9 cellular contexts compared by ENCODE assay signal in genomic region chr19:34224996-34225658, GRCh38. TPM values are rescaled to one million over a fixed set of nuclear protein-coding genes. Genes with fewer than 3 reads are reported as not detected.
A peak's percentile ranks its signal among the peaks of the same experiment; 100 is the strongest.
DNase-seq lines count a peak whose midpoint lies in the region; ATAC-seq, FAIRE-seq and TF ChIP-seq lines count a peak whose summit lies in the region.
"Had no signal": no experiment of that assay in that cellular context is flagged by ENCODE, and none has a peak within 500 bp of the region (broad histone marks: within the 10 kb centered on the region; RNA-seq: fewer than 3 reads in every experiment).

No MANE protein-coding gene starts in this region.

- ATAC-seq in GM18498 (IDR thresholded peaks at IDR 0.05; ENCODE audit: unreplicated experiment), result no peak

- H2AFZ ChIP-seq in ACC112 (ENCODE audit: low read length, unreplicated experiment), result no peak overlapping the region

- TF ChIP-seq POLR2A in H54 (IDR thresholded peaks at IDR 0.05; ENCODE audit: low read depth, low read length), result no peak

- H3K79me2 ChIP-seq in ACC112 (ENCODE audit: control insufficient read depth, insufficient read depth, low read length, unreplicated experiment), result peaks cover 7% of the 10 kb centered on the region

- no peak overlapping the region for H3K4me3 ChIP-seq in ACC112 (ENCODE audit: low read depth, low read length)
- H3K4me3 ChIP-seq: esophagus squamous epithelium had no signal

- intact Hi-C loops in activated T-helper 1 cell treated with anti-CD3 and anti-CD28 coated beads, Interleukin-12 subunit alpha, Interleukin-12 subunit beta, Interleukin-2, Interleukin-4 antibody, amounts not matched to agents 30 ng/mL and 10 ng/mL and 1 ng/mL, durations not matched to agents 14 hours and 24 hours and 36 hours (cut with micrococcal nuclease), result loop anchor here (5.0 kb wide), 2 partner anchors 103 to 127 kb away; no protein-coding TSS in a partner anchor

- no peaks in the 10 kb centered on the region for H3K27me3 Mint-ChIP-seq in activated T-helper 1 cell treated with anti-CD3 and anti-CD28 coated beads, Interleukin-12 subunit alpha, Interleukin-12 subunit beta, Interleukin-2, Interleukin-4 antibody, amounts not matched to agents 30 ng/mL and 10 ng/mL and 1 ng/mL, durations not matched to agents 14 hours and 24 hours and 36 hours (ENCODE audit: insufficient read depth)

- peaks cover 28% of the 10 kb centered on the region for H3K36me3 ChIP-seq in ACC112 (ENCODE audit: insufficient read depth, low read length)

- H3K27ac ChIP-seq in ACC112 (ENCODE audit: low read depth, low read length), result peak overlapping the region; percentile 39; the same call in 1 of the 2 replicates
- H3K27ac ChIP-seq: esophagus squamous epithelium had no signal

- peaks cover 26% of the 10 kb centered on the region for H3K4me1 ChIP-seq in ACC112 (ENCODE audit: control insufficient read depth, insufficient read depth, low read length, unreplicated experiment)

- peaks cover 56% of the 10 kb centered on the region for H3K4me1 Mint-ChIP-seq in activated T-helper 1 cell treated with anti-CD3 and anti-CD28 coated beads, Interleukin-12 subunit alpha, Interleukin-12 subunit beta, Interleukin-2, Interleukin-4 antibody, amounts not matched to agents 30 ng/mL and 10 ng/mL and 1 ng/mL, durations not matched to agents 14 hours and 24 hours and 36 hours (ENCODE audit: low read depth)

- H3K27ac Mint-ChIP-seq in activated T-helper 1 cell treated with anti-CD3 and anti-CD28 coated beads, Interleukin-12 subunit alpha, Interleukin-12 subunit beta, Interleukin-2, Interleukin-4 antibody, amounts not matched to agents 30 ng/mL and 10 ng/mL and 1 ng/mL, durations not matched to agents 14 hours and 24 hours and 36 hours, result peak overlapping the region; percentile 10

- peak; percentile 15 for FAIRE-seq in H54 (lab: Jason Lieb, UNC)

- H3K4me3 Mint-ChIP-seq in activated T-helper 1 cell treated with anti-CD3 and anti-CD28 coated beads, Interleukin-12 subunit alpha, Interleukin-12 subunit beta, Interleukin-2, Interleukin-4 antibody, amounts not matched to agents 30 ng/mL and 10 ng/mL and 1 ng/mL, durations not matched to agents 14 hours and 24 hours and 36 hours, result peak overlapping the region; percentile 1

- H3K36me3 Mint-ChIP-seq in activated T-helper 1 cell treated with anti-CD3 and anti-CD28 coated beads, Interleukin-12 subunit alpha, Interleukin-12 subunit beta, Interleukin-2, Interleukin-4 antibody, amounts not matched to agents 30 ng/mL and 10 ng/mL and 1 ng/mL, durations not matched to agents 14 hours and 24 hours and 36 hours (ENCODE audit: low read depth), result peaks cover 74% of the 10 kb centered on the region

- no peaks in the 10 kb centered on the region for H3K27me3 ChIP-seq in ACC112 (ENCODE audit: insufficient read depth, low read length)
- H3K27me3 ChIP-seq: esophagus squamous epithelium had no signal

- H3K9me3 Mint-ChIP-seq in activated T-helper 1 cell treated with anti-CD3 and anti-CD28 coated beads, Interleukin-12 subunit alpha, Interleukin-12 subunit beta, Interleukin-2, Interleukin-4 antibody, amounts not matched to agents 30 ng/mL and 10 ng/mL and 1 ng/mL, durations not matched to agents 14 hours and 24 hours and 36 hours, result no peaks in the 10 kb centered on the region

- DNase-seq in H54 (ENCODE audit: insufficient read length, low spot score) (no peak), foreskin melanocyte (peak; percentile 63), NCI-H82 treated with DMSO at 0.1 percent for 48 hours (lab: John Stamatoyannopoulos, UW; ENCODE audit: unreplicated experiment) (no peak), amniotic stem cell (lab: John Stamatoyannopoulos, UW) (no peak)
- no peak for DNase-seq in activated T-helper 1 cell treated with anti-CD3 and anti-CD28 coated beads, Interleukin-12 subunit alpha, Interleukin-12 subunit beta, Interleukin-2, Interleukin-4 antibody, amounts not matched to agents 30 ng/mL and 10 ng/mL and 1 ng/mL, durations not matched to agents 14 hours and 24 hours and 36 hours (ENCODE audit: low spot score)
- DNase-seq in activated CD4-positive, alpha-beta T cell treated with anti-CD3 and anti-CD28 coated beads, Interleukin-2, amount 50 U/mL, for 48 hours, result no peak
- DNase-seq: esophagus squamous epithelium had no signal

RNA-seq across cellular contexts. Expression of gene GARRE1, which starts 29.2 kb away (rescaled TPM):
- total RNA-seq in activated T-helper 1 cell treated with anti-CD3 and anti-CD28 coated beads, Interleukin-12 subunit alpha, Interleukin-12 subunit beta, Interleukin-2, Interleukin-4 antibody, amounts not matched to agents 30 ng/mL and 10 ng/mL and 1 ng/mL, durations not matched to agents 14 hours and 24 hours and 36 hours, result 11.6 and 13.1 TPM in 2 replicates

RNA-seq across cellular contexts. Expression of gene LSM14A, which starts 52.8 kb away (rescaled TPM):
- 118 and 121 TPM in 2 replicates for total RNA-seq in activated T-helper 1 cell treated with anti-CD3 and anti-CD28 coated beads, Interleukin-12 subunit alpha, Interleukin-12 subunit beta, Interleukin-2, Interleukin-4 antibody, amounts not matched to agents 30 ng/mL and 10 ng/mL and 1 ng/mL, durations not matched to agents 14 hours and 24 hours and 36 hours
